Comparison of ENCODE assay signal across 27 cellular contexts in genomic region chr12:107309020-107309419, GRCh38.
DNase-seq lines count a peak whose midpoint lies in the region; ATAC-seq and TF ChIP-seq lines count a peak whose summit lies in the region.
"Had no signal": no experiment of that assay in that cellular context is flagged by ENCODE, and none has a peak within 500 bp of the region (broad histone marks: within the 10 kb centered on the region; RNA-seq: fewer than 3 reads in every experiment).

No MANE protein-coding gene starts in this region.

- no peak for TF ChIP-seq CTCF in GM23338 (conservative IDR thresholded peaks at IDR 0.05; ENCODE audit: low read depth in 2 of 2)
- TF ChIP-seq CTCF in activated CD8-positive, alpha-beta T cell treated with anti-CD3 and anti-CD28 coated beads for 36 hours (IDR thresholded peaks at IDR 0.05): no peak

- peaks cover 28% of the 10 kb centered on the region for H3K27me3 Mint-ChIP-seq in activated CD4-positive, alpha-beta memory T cell treated with anti-CD3 and anti-CD28 coated beads, Interleukin-2, amount 10 ng/mL, durations not matched to agents 7 days and 5 days
- H3K27me3 Mint-ChIP-seq in activated CD4-positive, alpha-beta memory T cell treated with anti-CD3 and anti-CD28 coated beads for 36 hours: peaks cover 6% of the 10 kb centered on the region
- H3K27me3 Mint-ChIP-seq in GM23338 (ENCODE audit: insufficient read depth, low read depth, poor library complexity): no peaks in the 10 kb centered on the region
- H3K27me3 Mint-ChIP-seq in activated CD8-positive, alpha-beta T cell treated with anti-CD3 and anti-CD28 coated beads for 36 hours: no peaks in the 10 kb centered on the region
- H3K27me3 Mint-ChIP-seq in natural killer cell treated with Interleukin-12 subunit alpha and Interleukin-12 subunit beta and Interleukin-15 and Interleukin-18, amount 100 ng/mL, for 72 hours: peaks cover 11 to 16% of the 10 kb centered on the region in 2 donors
- H3K27me3 Mint-ChIP-seq: activated naive CD4-positive, alpha-beta T cell treated with anti-CD3 and anti-CD28 coated beads, Interleukin-2, amount 50 U/mL, for 24 hours had no signal

- H3K4me1 ChIP-seq in GM23338 (ENCODE audit: insufficient read depth): peaks cover 13% of the 10 kb centered on the region
- H3K4me1 ChIP-seq: A549, ascending aorta, BE2C, heart left ventricle, pancreas, right atrium auricular region, stomach, transverse colon had no signal

- peaks cover 2% of the 10 kb centered on the region for H3K9me3 Mint-ChIP-seq in activated CD4-positive, alpha-beta memory T cell treated with anti-CD3 and anti-CD28 coated beads, Interleukin-2, amount 10 ng/mL, durations not matched to agents 7 days and 5 days
- no peaks in the 10 kb centered on the region for H3K9me3 Mint-ChIP-seq in activated CD4-positive, alpha-beta memory T cell treated with anti-CD3 and anti-CD28 coated beads for 36 hours
- no peaks in the 10 kb centered on the region for H3K9me3 Mint-ChIP-seq in GM23338
- H3K9me3 Mint-ChIP-seq in activated CD8-positive, alpha-beta T cell treated with anti-CD3 and anti-CD28 coated beads for 36 hours: peaks cover 5% of the 10 kb centered on the region
- H3K9me3 Mint-ChIP-seq in natural killer cell treated with Interleukin-12 subunit alpha and Interleukin-12 subunit beta and Interleukin-15 and Interleukin-18, amount 100 ng/mL, for 72 hours: no peaks in the 10 kb centered on the region
- H3K9me3 Mint-ChIP-seq: activated naive CD4-positive, alpha-beta T cell treated with anti-CD3 and anti-CD28 coated beads, Interleukin-2, amount 50 U/mL, for 24 hours; nephron progenitor cell had no signal

- peaks cover 24% of the 10 kb centered on the region for H3K4me1 Mint-ChIP-seq in activated CD4-positive, alpha-beta memory T cell treated with anti-CD3 and anti-CD28 coated beads, Interleukin-2, amount 10 ng/mL, durations not matched to agents 7 days and 5 days
- peaks cover 13% of the 10 kb centered on the region for H3K4me1 Mint-ChIP-seq in activated CD4-positive, alpha-beta memory T cell treated with anti-CD3 and anti-CD28 coated beads for 36 hours (ENCODE audit: low read depth)
- peaks cover 12% of the 10 kb centered on the region for H3K4me1 Mint-ChIP-seq in GM23338
- H3K4me1 Mint-ChIP-seq in activated CD8-positive, alpha-beta T cell treated with anti-CD3 and anti-CD28 coated beads for 36 hours (ENCODE audit: low read depth): peaks cover 14% of the 10 kb centered on the region
- H3K4me1 Mint-ChIP-seq in natural killer cell treated with Interleukin-12 subunit alpha and Interleukin-12 subunit beta and Interleukin-15 and Interleukin-18, amount 100 ng/mL, for 72 hours (ENCODE audit: low read depth in 2 of 2): peaks cover 13 to 15% of the 10 kb centered on the region in 2 donors
- H3K4me1 Mint-ChIP-seq: nephron progenitor cell had no signal

- H3K27ac Mint-ChIP-seq in activated CD4-positive, alpha-beta memory T cell treated with anti-CD3 and anti-CD28 coated beads, Interleukin-2, amount 10 ng/mL, durations not matched to agents 7 days and 5 days: peak overlapping the region; percentile 60
- no peak overlapping the region for H3K27ac Mint-ChIP-seq in activated CD4-positive, alpha-beta memory T cell treated with anti-CD3 and anti-CD28 coated beads for 36 hours
- no peak overlapping the region for H3K27ac Mint-ChIP-seq in GM23338
- no peak overlapping the region for H3K27ac Mint-ChIP-seq in activated CD8-positive, alpha-beta T cell treated with anti-CD3 and anti-CD28 coated beads for 36 hours
- peak overlapping the region in 1 of 2 donors; percentile 8 for H3K27ac Mint-ChIP-seq in natural killer cell treated with Interleukin-12 subunit alpha and Interleukin-12 subunit beta and Interleukin-15 and Interleukin-18, amount 100 ng/mL, for 72 hours
- H3K27ac Mint-ChIP-seq: nephron progenitor cell had no signal

- H2AFZ ChIP-seq in GM23338: 0 out of 2 replicates have a peak overlapping the region, but pooled peaks have one; percentile 58

- H3K79me2 ChIP-seq in GM23338 (replicated peaks; ENCODE audit: insufficient read depth): no peaks in the 10 kb centered on the region

- intact Hi-C loops in activated CD4-positive, alpha-beta memory T cell treated with anti-CD3 and anti-CD28 coated beads for 36 hours (cut with micrococcal nuclease): no loop called here
- intact Hi-C loops in activated CD8-positive, alpha-beta T cell treated with anti-CD3 and anti-CD28 coated beads for 36 hours (cut with micrococcal nuclease): no loop called here

- H3K27ac ChIP-seq in GM23338 (ENCODE audit: low read depth): no peak overlapping the region
- H3K27ac ChIP-seq: A549, ascending aorta, dorsolateral prefrontal cortex, epithelial cell of prostate, heart left ventricle, pancreas, right atrium auricular region, SK-N-MC, stomach, transverse colon had no signal

- no peaks in the 10 kb centered on the region for H3F3A ChIP-seq in GM23338 (replicated peaks; ENCODE audit: low read depth)

- CTCF ChIA-PET in activated CD4-positive, alpha-beta memory T cell treated with anti-CD3 and anti-CD28 coated beads, Interleukin-2, amount 10 ng/mL, durations not matched to agents 7 days and 5 days (lab: Charles Lee): interaction anchor here (0.7 to 1.9 kb wide), 8 partner anchors 11 to 681 kb away, joined by 3 to 8 read pairs (median 3); no protein-coding TSS in a partner anchor
- CTCF ChIA-PET in activated CD4-positive, alpha-beta memory T cell treated with anti-CD3 and anti-CD28 coated beads for 36 hours (lab: Charles Lee): interaction anchor here (0.7 to 1.2 kb wide), 5 partner anchors 10 to 1364 kb away, joined by 3 to 4 read pairs (median 3); no protein-coding TSS in a partner anchor
- CTCF ChIA-PET in activated CD8-positive, alpha-beta T cell treated with anti-CD3 and anti-CD28 coated beads for 36 hours (lab: Charles Lee): interaction anchor here (0.8 to 2.2 kb wide), 5 partner anchors 8 to 302 kb away, joined by 3 to 13 read pairs (median 4); a partner anchor contains a TSS

- peaks cover 3% of the 10 kb centered on the region for H3K36me3 Mint-ChIP-seq in activated CD4-positive, alpha-beta memory T cell treated with anti-CD3 and anti-CD28 coated beads, Interleukin-2, amount 10 ng/mL, durations not matched to agents 7 days and 5 days (ENCODE audit: low read depth)
- no peaks in the 10 kb centered on the region for H3K36me3 Mint-ChIP-seq in activated CD4-positive, alpha-beta memory T cell treated with anti-CD3 and anti-CD28 coated beads for 36 hours
- no peaks in the 10 kb centered on the region for H3K36me3 Mint-ChIP-seq in GM23338 (ENCODE audit: low read depth)
- no peaks in the 10 kb centered on the region for H3K36me3 Mint-ChIP-seq in activated CD8-positive, alpha-beta T cell treated with anti-CD3 and anti-CD28 coated beads for 36 hours (ENCODE audit: low read depth)
- no peaks in the 10 kb centered on the region for H3K36me3 Mint-ChIP-seq in natural killer cell treated with Interleukin-12 subunit alpha and Interleukin-12 subunit beta and Interleukin-15 and Interleukin-18, amount 100 ng/mL, for 72 hours
- H3K36me3 Mint-ChIP-seq: activated naive CD4-positive, alpha-beta T cell treated with anti-CD3 and anti-CD28 coated beads, Interleukin-2, amount 50 U/mL, for 24 hours had no signal

- POLR2A ChIA-PET in activated CD4-positive, alpha-beta memory T cell treated with anti-CD3 and anti-CD28 coated beads, Interleukin-2, amount 10 ng/mL, durations not matched to agents 7 days and 5 days (lab: Charles Lee): interaction anchor here (0.6 to 1.9 kb wide), 4 partner anchors 11 to 143 kb away, joined by 3 to 7 read pairs (median 4); no protein-coding TSS in a partner anchor
- POLR2A ChIA-PET in activated CD4-positive, alpha-beta memory T cell treated with anti-CD3 and anti-CD28 coated beads for 36 hours (lab: Charles Lee): interaction anchor here (0.7 kb wide), 1 partner anchor 180 kb away, joined by 3 read pairs; no protein-coding TSS in a partner anchor
- POLR2A ChIA-PET in activated CD8-positive, alpha-beta T cell treated with anti-CD3 and anti-CD28 coated beads for 36 hours (lab: Charles Lee): interaction anchor here (1.2 kb wide), 1 partner anchor 9 kb away, joined by 4 read pairs; a partner anchor contains a TSS

- H4K20me1 ChIP-seq in GM23338 (replicated peaks; ENCODE audit: insufficient read depth): no peaks in the 10 kb centered on the region

- no peak overlapping the region for H3K4me3 Mint-ChIP-seq in activated CD4-positive, alpha-beta memory T cell treated with anti-CD3 and anti-CD28 coated beads, Interleukin-2, amount 10 ng/mL, durations not matched to agents 7 days and 5 days
- no peak overlapping the region for H3K4me3 Mint-ChIP-seq in activated CD4-positive, alpha-beta memory T cell treated with anti-CD3 and anti-CD28 coated beads for 36 hours
- H3K4me3 Mint-ChIP-seq in GM23338: no peak overlapping the region
- H3K4me3 Mint-ChIP-seq in activated CD8-positive, alpha-beta T cell treated with anti-CD3 and anti-CD28 coated beads for 36 hours: no peak overlapping the region
- no peak overlapping the region for H3K4me3 Mint-ChIP-seq in natural killer cell treated with Interleukin-12 subunit alpha and Interleukin-12 subunit beta and Interleukin-15 and Interleukin-18, amount 100 ng/mL, for 72 hours
- H3K4me3 Mint-ChIP-seq: activated naive CD4-positive, alpha-beta T cell treated with anti-CD3 and anti-CD28 coated beads, Interleukin-2, amount 50 U/mL, for 24 hours; nephron progenitor cell had no signal

- H3K9me2 ChIP-seq in GM23338 (ENCODE audit: insufficient read depth): peaks cover 8% of the 10 kb centered on the region; the same call in 1 of the 2 replicates

- H3K27me3 ChIP-seq in GM23338 (ENCODE audit: insufficient read depth): no peaks in the 10 kb centered on the region
- H3K27me3 ChIP-seq: ascending aorta, pancreas, right atrium auricular region had no signal

- peak; percentile 62 for DNase-seq in activated CD4-positive, alpha-beta memory T cell treated with anti-CD3 and anti-CD28 coated beads, Interleukin-2, amount 10 ng/mL, durations not matched to agents 7 days and 5 days
- no peak for DNase-seq in activated CD4-positive, alpha-beta memory T cell treated with anti-CD3 and anti-CD28 coated beads for 36 hours
- DNase-seq in GM23338 (ENCODE audit: low spot score) (no peak), mucosa of gallbladder (ENCODE audit: low spot score) (no peak), C1 segment of cervical spinal cord (lab: John Stamatoyannopoulos, UW) (no peak)
- no peak for DNase-seq in activated CD8-positive, alpha-beta T cell treated with anti-CD3 and anti-CD28 coated beads for 36 hours
- no peak for DNase-seq in natural killer cell treated with Interleukin-12 subunit alpha and Interleukin-12 subunit beta and Interleukin-15 and Interleukin-18, amount 100 ng/mL, for 72 hours (ENCODE audit: low spot score)
- DNase-seq in NK-92 treated with Interleukin-12 subunit alpha and Interleukin-12 subunit beta, amount 100 ng/mL, for 24 hours (lab: John Stamatoyannopoulos, UW): no peak
- DNase-seq: activated T-cell treated with anti-CD3 and anti-CD28 coated beads for 4 hours; BE2C; caudate nucleus; dorsolateral prefrontal cortex; heart left ventricle; NCI-H146; NCI-H526; nephron progenitor cell; pancreas; stimulated activated CD4-positive, alpha-beta T cell treated with anti-CD3 and anti-CD28 coated beads, Interleukin-4, amount 100 ng/mL, for 24 hours; stomach; transverse colon had no signal

- ATAC-seq in GM23338: no peak
- ATAC-seq in activated CD8-positive, alpha-beta T cell treated with anti-CD3 and anti-CD28 coated beads for 36 hours: peak; percentile 64
- ATAC-seq in natural killer cell treated with Interleukin-12 subunit alpha and Interleukin-12 subunit beta and Interleukin-15 and Interleukin-18, amount 100 ng/mL, for 72 hours: peak; percentile 57 to 72
- ATAC-seq: A549; activated CD4-positive, CD25-positive, alpha-beta regulatory T cell treated with anti-CD3 and anti-CD28 coated beads, Interleukin-2, amount 50 U/mL, for 24 hours; heart left ventricle; pancreas had no signal

- H3K36me3 ChIP-seq in GM23338 (ENCODE audit: insufficient read depth): no peaks in the 10 kb centered on the region
- H3K36me3 ChIP-seq: ascending aorta, BE2C, heart left ventricle, pancreas, right atrium auricular region, stomach, transverse colon had no signal

- H3K4me3 ChIP-seq in GM23338: no peak overlapping the region
- H3K4me3 ChIP-seq: A549, ascending aorta, dorsolateral prefrontal cortex, heart left ventricle, pancreas, right atrium auricular region, SK-N-MC, stomach, transverse colon had no signal

- no peak overlapping the region for H3K4me2 ChIP-seq in GM23338
- H3K4me2 ChIP-seq: A549 had no signal
